Comparison of ENCODE assay signal across 1 cellular context in the genomic region with DNA sequence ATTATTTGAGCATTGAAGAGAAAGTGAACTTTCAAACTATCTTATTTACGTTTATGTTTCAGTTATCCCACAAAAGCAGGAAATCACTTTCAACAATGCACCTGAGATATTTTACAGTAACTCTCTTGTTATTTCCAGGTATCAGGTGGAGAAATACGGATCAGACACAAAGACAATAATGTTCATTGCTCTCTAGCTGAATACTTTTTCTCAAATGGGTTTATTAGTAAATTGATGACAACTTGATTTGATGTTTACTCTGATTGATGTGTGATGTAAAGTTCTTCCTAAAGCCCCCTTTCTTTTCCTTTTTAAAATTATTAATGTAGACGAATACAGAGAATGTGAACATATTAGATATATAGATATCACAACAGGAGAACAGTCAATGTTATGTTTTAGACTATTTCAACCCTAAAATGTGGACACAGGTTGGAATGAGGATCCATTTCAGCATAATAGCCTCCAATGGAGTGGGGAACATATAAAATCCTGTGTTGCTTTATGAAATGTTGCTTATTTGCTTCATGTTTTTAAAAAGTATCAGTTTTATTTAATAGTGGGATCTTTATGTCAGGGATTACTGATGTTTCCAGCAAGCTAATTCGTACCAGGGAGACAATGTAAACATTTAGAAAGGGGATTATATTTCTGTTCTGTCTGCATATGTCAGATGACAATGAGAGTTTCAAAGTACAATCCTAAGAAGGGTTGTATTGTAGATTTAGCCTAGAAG.
TF ChIP-seq lines count a peak whose summit lies in the region.

No MANE protein-coding gene starts in this region.

TF ChIP-seq in GM23338, 12 proteins besides CTCF, POLR2A, EP300 and RAD21 (continued from another document):
- TF ChIP-seq, protein P1, sequence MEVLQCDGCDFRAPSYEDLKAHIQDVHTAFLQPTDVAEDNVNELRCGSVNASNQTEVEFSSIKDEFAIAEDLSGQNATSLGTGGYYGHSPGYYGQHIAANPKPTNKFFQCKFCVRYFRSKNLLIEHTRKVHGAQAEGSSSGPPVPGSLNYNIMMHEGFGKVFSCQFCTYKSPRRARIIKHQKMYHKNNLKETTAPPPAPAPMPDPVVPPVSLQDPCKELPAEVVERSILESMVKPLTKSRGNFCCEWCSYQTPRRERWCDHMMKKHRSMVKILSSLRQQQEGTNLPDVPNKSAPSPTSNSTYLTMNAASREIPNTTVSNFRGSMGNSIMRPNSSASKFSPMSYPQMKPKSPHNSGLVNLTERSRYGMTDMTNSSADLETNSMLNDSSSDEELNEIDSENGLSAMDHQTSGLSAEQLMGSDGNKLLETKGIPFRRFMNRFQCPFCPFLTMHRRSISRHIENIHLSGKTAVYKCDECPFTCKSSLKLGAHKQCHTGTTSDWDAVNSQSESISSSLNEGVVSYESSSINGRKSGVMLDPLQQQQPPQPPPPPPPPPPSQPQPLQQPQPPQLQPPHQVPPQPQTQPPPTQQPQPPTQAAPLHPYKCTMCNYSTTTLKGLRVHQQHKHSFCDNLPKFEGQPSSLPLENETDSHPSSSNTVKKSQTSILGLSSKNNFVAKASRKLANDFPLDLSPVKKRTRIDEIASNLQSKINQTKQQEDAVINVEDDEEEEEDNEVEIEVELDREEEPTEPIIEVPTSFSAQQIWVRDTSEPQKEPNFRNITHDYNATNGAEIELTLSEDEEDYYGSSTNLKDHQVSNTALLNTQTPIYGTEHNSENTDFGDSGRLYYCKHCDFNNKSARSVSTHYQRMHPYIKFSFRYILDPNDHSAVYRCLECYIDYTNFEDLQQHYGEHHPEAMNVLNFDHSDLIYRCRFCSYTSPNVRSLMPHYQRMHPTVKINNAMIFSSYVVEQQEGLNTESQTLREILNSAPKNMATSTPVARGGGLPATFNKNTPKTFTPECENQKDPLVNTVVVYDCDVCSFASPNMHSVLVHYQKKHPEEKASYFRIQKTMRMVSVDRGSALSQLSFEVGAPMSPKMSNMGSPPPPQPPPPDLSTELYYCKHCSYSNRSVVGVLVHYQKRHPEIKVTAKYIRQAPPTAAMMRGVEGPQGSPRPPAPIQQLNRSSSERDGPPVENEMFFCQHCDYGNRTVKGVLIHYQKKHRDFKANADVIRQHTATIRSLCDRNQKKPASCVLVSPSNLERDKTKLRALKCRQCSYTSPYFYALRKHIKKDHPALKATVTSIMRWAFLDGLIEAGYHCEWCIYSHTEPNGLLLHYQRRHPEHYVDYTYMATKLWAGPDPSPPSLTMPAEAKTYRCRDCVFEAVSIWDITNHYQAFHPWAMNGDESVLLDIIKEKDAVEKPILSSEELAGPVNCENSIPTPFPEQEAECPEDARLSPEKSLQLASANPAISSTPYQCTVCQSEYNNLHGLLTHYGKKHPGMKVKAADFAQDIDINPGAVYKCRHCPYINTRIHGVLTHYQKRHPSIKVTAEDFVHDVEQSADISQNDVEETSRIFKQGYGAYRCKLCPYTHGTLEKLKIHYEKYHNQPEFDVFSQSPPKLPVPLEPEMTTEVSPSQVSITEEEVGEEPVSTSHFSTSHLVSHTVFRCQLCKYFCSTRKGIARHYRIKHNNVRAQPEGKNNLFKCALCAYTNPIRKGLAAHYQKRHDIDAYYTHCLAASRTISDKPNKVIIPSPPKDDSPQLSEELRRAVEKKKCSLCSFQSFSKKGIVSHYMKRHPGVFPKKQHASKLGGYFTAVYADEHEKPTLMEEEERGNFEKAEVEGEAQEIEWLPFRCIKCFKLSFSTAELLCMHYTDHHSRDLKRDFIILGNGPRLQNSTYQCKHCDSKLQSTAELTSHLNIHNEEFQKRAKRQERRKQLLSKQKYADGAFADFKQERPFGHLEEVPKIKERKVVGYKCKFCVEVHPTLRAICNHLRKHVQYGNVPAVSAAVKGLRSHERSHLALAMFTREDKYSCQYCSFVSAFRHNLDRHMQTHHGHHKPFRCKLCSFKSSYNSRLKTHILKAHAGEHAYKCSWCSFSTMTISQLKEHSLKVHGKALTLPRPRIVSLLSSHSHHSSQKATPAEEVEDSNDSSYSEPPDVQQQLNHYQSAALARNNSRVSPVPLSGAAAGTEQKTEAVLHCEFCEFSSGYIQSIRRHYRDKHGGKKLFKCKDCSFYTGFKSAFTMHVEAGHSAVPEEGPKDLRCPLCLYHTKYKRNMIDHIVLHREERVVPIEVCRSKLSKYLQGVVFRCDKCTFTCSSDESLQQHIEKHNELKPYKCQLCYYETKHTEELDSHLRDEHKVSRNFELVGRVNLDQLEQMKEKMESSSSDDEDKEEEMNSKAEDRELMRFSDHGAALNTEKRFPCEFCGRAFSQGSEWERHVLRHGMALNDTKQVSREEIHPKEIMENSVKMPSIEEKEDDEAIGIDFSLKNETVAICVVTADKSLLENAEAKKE (CRISPR knock-in tag; IDR thresholded peaks at IDR 0.05): no peak
- TF ChIP-seq EZH2 (IDR thresholded peaks at IDR 0.05; ENCODE audit: low read depth, unreplicated experiment) (no peak), EZH2phosphoT487 (IDR thresholded peaks at IDR 0.05; ENCODE audit: unreplicated experiment) (no peak), ZNF114 (CRISPR knock-in tag; IDR thresholded peaks at IDR 0.05) (no peak), ZNF331 (CRISPR knock-in tag; IDR thresholded peaks at IDR 0.05; ENCODE audit: low read depth) (no peak)
